In the genomic region with DNA sequence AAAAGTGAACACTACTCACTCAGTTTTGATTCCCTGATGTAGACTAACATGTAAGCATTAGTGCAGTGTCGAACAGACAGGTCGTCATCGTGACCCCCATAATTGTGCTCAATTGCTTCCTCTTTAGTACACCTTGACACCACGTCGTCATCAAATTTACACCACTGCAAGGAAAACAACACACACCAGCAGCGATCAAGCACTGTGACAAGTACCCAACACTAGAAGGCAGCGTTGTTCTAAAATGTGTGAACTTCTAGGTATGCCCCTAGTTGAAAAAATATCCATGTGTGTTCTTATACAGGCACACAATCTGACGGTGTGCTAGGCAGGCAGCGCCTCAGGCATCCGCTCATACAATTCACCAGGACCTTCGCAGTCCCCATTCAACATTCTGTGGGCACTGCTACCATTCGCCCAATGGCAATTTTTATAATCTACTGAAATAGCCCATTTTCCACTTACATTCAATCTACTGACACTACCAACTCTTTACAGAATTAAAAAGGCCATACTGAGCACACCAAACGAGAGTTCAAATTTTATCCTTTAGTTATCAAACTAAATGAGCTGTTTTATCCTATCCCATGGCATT, we compare ENCODE assay signal across 8 cellular contexts. TPM values are rescaled to one million over a fixed set of nuclear protein-coding genes. Genes with fewer than 3 reads are reported as not detected.
DNase-seq lines count a peak whose midpoint lies in the region; ATAC-seq and TF ChIP-seq lines count a peak whose summit lies in the region.

No MANE protein-coding gene starts in this region.

- CTCF ChIA-PET in HCT116 (lab: Charles Lee), result interaction anchor here (1.2 kb wide), 2 partner anchors 103 to 230 kb away, joined by 3 to 4 read pairs; no protein-coding TSS in a partner anchor

- H3K27me3 ChIP-seq in HCT116 (ENCODE audit: insufficient read depth, low read length), result no peaks in the 10 kb centered on the region
- H3K27me3 ChIP-seq in tibial nerve, result no peaks in the 10 kb centered on the region

- TF ChIP-seq EP300 in tibial nerve (IDR thresholded peaks at IDR 0.05), result no peak

- peak; percentile 90 for ATAC-seq in HCT116
- no peak for ATAC-seq in GM21390 (IDR thresholded peaks at IDR 0.05; ENCODE audit: unreplicated experiment)

- BruUV-seq in HCT116 (replicated peaks; lab: Mats Ljungman, UMichigan), result no TSS peak

- WGBS in tibial nerve, 2 donors, result 72 to 73% methylated on average over 13 of the region's 13 CpGs

- DNase-seq in COR-L47 (lab: John Stamatoyannopoulos, UW), result peak; percentile 29
- peak; percentile 19 for DNase-seq in HCT116 (ENCODE audit: low read depth, low spot score)
- DNase-seq in RPMI7951 (ENCODE audit: low read depth), result peak; percentile 34
- peak; percentile 23 for DNase-seq in glomerular visceral epithelial cell (ENCODE audit: extremely low spot score)
- DNase-seq in tibial nerve (ENCODE audit: low spot score in 2 of 2), result no peak
- DNase-seq in OCI-M2 (lab: John Stamatoyannopoulos, UW; ENCODE audit: unreplicated experiment), result no peak
- no peak for DNase-seq in KG1 (lab: John Stamatoyannopoulos, UW)

- no peak overlapping the region for H3K9ac ChIP-seq in HCT116 (ENCODE audit: low read length)

- peak; percentile 70 for TF ChIP-seq RAD21 in HCT116 (IDR thresholded peaks at IDR 0.05; ENCODE audit: low read depth)

- no peaks in the 10 kb centered on the region for H3K9me2 ChIP-seq in HCT116 (ENCODE audit: insufficient read depth)

- RAD21 ChIA-PET in HCT116 (lab: Charles Lee; ENCODE audit: low non-redundant PET in 1 of 2, low total read pairs in 2 of 2, uncharacterized antibody in 2 of 2, unreplicated experiment in 2 of 2), result no interaction called here

- TF ChIP-seq POLR2A in HCT116 (IDR thresholded peaks at IDR 0.05; ENCODE audit: borderline replicate concordance, extremely low read depth, insufficient read depth, insufficient read length) (no peak), tibial nerve (IDR thresholded peaks at IDR 0.05) (no peak)

- no peak overlapping the region for H2AFZ ChIP-seq in HCT116 (ENCODE audit: low read depth, low read length, poor library complexity, severe bottlenecking)

- H3K27ac ChIP-seq in HCT116 (ENCODE audit: low read depth, low read length), result no peak overlapping the region
- H3K27ac ChIP-seq in tibial nerve, result no peak overlapping the region

- peaks cover 8% of the 10 kb centered on the region; the same call in 1 of the 2 replicates for H4K20me1 ChIP-seq in HCT116 (ENCODE audit: insufficient read depth)

- TF ChIP-seq CTCF in HCT116 (IDR thresholded peaks at IDR 0.05 in 2 of 3, conservative IDR thresholded peaks at IDR 0.05 in 1 of 3; ENCODE audit: borderline replicate concordance in 1 of 3, insufficient read depth in 1 of 3, low read depth in 2 of 3, low read length in 2 of 3) (peak; percentile 51 to 56 (median 52)), tibial nerve (IDR thresholded peaks at IDR 0.05) (peak in 1 of 5 experiments; percentile 22)

- peaks cover 29% of the 10 kb centered on the region for H3K79me2 ChIP-seq in HCT116 (ENCODE audit: insufficient read depth, low read length)

- H3K9me3 ChIP-seq in HCT116 (ENCODE audit: control insufficient read depth in 1 of 2, insufficient read depth in 1 of 2, low read depth in 1 of 2, low read length in 2 of 2), result no peaks in the 10 kb centered on the region
- H3K9me3 ChIP-seq in tibial nerve, result no peaks in the 10 kb centered on the region

- POLR2A ChIA-PET in HCT116 (lab: Charles Lee), result no interaction called here

- H3K36me3 ChIP-seq in HCT116 (ENCODE audit: control insufficient read depth in 1 of 2, insufficient read depth in 2 of 2, low read length in 2 of 2), result peaks cover 51 to 54% of the 10 kb centered on the region in 2 experiments
- peaks cover 0 to 100% (median 56%) of the 10 kb centered on the region in 3 donors for H3K36me3 ChIP-seq in tibial nerve

- H3K4me1 ChIP-seq in HCT116 (ENCODE audit: control insufficient read depth in 1 of 2, insufficient read depth in 2 of 2, low read length in 2 of 2), result no peaks in the 10 kb centered on the region
- H3K4me1 ChIP-seq in tibial nerve, result no peaks in the 10 kb centered on the region

- intact Hi-C loops in HCT116 (cut with micrococcal nuclease), result loop anchor here (1.0 to 10.0 kb wide), 3 partner anchors 104 to 229 kb away; no protein-coding TSS in a partner anchor

- H3K4me3 ChIP-seq in HCT116 (replicated peaks in 1 of 2; ENCODE audit: low read depth in 1 of 2, low read length in 2 of 2) (no peak overlapping the region), tibial nerve (no peak overlapping the region)

- H3K4me2 ChIP-seq in HCT116 (ENCODE audit: low read length), result no peak overlapping the region

TF ChIP-seq in HCT116, 20 proteins besides CTCF, POLR2A, EP300 and RAD21 (continues in another document):
- no peak for TF ChIP-seq CEBPB (IDR thresholded peaks at IDR 0.05; ENCODE audit: low read depth)
- TF ChIP-seq, protein P1, sequence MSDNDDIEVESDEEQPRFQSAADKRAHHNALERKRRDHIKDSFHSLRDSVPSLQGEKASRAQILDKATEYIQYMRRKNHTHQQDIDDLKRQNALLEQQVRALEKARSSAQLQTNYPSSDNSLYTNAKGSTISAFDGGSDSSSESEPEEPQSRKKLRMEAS (IDR thresholded peaks at IDR 0.05), result no peak
- no peak for TF ChIP-seq CBX3 (IDR thresholded peaks at IDR 0.05; ENCODE audit: low read depth)
- TF ChIP-seq JUND (IDR thresholded peaks at IDR 0.05), result no peak
- TF ChIP-seq EZH2phosphoT487 (IDR thresholded peaks at IDR 0.05; ENCODE audit: borderline replicate concordance), result no peak
- no peak for TF ChIP-seq SIN3A (IDR thresholded peaks at IDR 0.05; ENCODE audit: low read depth)
- TF ChIP-seq ELF1 (IDR thresholded peaks at IDR 0.05; ENCODE audit: borderline replicate concordance, low read depth), result no peak
- no peak for TF ChIP-seq POLR2AphosphoS5 (IDR thresholded peaks at IDR 0.05; ENCODE audit: low read depth, low read length)
- TF ChIP-seq EGR1 (IDR thresholded peaks at IDR 0.05; ENCODE audit: low read depth), result no peak
- TF ChIP-seq, protein P2, sequence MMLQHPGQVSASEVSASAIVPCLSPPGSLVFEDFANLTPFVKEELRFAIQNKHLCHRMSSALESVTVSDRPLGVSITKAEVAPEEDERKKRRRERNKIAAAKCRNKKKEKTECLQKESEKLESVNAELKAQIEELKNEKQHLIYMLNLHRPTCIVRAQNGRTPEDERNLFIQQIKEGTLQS (IDR thresholded peaks at IDR 0.05), result no peak
- TF ChIP-seq SRF (IDR thresholded peaks at IDR 0.05; ENCODE audit: low read depth), result no peak
- TF ChIP-seq, protein P3, sequence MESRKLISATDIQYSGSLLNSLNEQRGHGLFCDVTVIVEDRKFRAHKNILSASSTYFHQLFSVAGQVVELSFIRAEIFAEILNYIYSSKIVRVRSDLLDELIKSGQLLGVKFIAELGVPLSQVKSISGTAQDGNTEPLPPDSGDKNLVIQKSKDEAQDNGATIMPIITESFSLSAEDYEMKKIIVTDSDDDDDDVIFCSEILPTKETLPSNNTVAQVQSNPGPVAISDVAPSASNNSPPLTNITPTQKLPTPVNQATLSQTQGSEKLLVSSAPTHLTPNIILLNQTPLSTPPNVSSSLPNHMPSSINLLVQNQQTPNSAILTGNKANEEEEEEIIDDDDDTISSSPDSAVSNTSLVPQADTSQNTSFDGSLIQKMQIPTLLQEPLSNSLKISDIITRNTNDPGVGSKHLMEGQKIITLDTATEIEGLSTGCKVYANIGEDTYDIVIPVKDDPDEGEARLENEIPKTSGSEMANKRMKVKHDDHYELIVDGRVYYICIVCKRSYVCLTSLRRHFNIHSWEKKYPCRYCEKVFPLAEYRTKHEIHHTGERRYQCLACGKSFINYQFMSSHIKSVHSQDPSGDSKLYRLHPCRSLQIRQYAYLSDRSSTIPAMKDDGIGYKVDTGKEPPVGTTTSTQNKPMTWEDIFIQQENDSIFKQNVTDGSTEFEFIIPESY (IDR thresholded peaks at IDR 0.05; ENCODE audit: extremely low read depth, insufficient replicate concordance, low read length), result no peak
- no peak for TF ChIP-seq TCF7L2 (IDR thresholded peaks at IDR 0.05; ENCODE audit: borderline replicate concordance, extremely low read depth, insufficient read depth, insufficient read length)
- TF ChIP-seq SP1 (IDR thresholded peaks at IDR 0.05; ENCODE audit: low read depth), result no peak
- TF ChIP-seq, protein P4, sequence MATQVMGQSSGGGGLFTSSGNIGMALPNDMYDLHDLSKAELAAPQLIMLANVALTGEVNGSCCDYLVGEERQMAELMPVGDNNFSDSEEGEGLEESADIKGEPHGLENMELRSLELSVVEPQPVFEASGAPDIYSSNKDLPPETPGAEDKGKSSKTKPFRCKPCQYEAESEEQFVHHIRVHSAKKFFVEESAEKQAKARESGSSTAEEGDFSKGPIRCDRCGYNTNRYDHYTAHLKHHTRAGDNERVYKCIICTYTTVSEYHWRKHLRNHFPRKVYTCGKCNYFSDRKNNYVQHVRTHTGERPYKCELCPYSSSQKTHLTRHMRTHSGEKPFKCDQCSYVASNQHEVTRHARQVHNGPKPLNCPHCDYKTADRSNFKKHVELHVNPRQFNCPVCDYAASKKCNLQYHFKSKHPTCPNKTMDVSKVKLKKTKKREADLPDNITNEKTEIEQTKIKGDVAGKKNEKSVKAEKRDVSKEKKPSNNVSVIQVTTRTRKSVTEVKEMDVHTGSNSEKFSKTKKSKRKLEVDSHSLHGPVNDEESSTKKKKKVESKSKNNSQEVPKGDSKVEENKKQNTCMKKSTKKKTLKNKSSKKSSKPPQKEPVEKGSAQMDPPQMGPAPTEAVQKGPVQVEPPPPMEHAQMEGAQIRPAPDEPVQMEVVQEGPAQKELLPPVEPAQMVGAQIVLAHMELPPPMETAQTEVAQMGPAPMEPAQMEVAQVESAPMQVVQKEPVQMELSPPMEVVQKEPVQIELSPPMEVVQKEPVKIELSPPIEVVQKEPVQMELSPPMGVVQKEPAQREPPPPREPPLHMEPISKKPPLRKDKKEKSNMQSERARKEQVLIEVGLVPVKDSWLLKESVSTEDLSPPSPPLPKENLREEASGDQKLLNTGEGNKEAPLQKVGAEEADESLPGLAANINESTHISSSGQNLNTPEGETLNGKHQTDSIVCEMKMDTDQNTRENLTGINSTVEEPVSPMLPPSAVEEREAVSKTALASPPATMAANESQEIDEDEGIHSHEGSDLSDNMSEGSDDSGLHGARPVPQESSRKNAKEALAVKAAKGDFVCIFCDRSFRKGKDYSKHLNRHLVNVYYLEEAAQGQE (IDR thresholded peaks at IDR 0.05; ENCODE audit: low read depth), result no peak
- TF ChIP-seq EZH2 (IDR thresholded peaks at IDR 0.05), result no peak

RNA-seq across cellular contexts. Expression of gene LITAFD, which starts 23.1 kb away (rescaled TPM):
- total RNA-seq in HCT116 (2021; ENCODE audit: unreplicated experiment), result not detected
- not detected in 2 replicates for polyA plus RNA-seq in HCT116 (2012)
- not detected in 2 replicates for total RNA-seq in RPMI7951 (2014; rRNA removed; shearing (Covaris generic))
- not detected for total RNA-seq in tibial nerve

RNA-seq across cellular contexts. Expression of gene CARHSP1, which starts 36.5 kb away (rescaled TPM):
- 79.7 TPM for total RNA-seq in HCT116 (2021; ENCODE audit: unreplicated experiment)
- 116 and 137 TPM in 2 replicates for polyA plus RNA-seq in HCT116 (2012)
- total RNA-seq in RPMI7951 (2014; rRNA removed; shearing (Covaris generic)), result 156 and 166 TPM in 2 replicates
- 100 to 1,000 TPM in 3 of 4 donors, 10 to 100 TPM in 1; 90.6 to 169 (median 160) TPM for total RNA-seq in tibial nerve

RNA-seq across cellular contexts. Expression of gene USP7, which starts 58.4 kb away (rescaled TPM):
- 154 TPM for total RNA-seq in HCT116 (2021; ENCODE audit: unreplicated experiment)
- 76.4 and 77.8 TPM in 2 replicates for polyA plus RNA-seq in HCT116 (2012)
- total RNA-seq in RPMI7951 (2014; rRNA removed; shearing (Covaris generic)), result 25.1 and 46.9 TPM in 2 replicates
- 100 to 1,000 TPM in 1 of 4 donors, 10 to 100 TPM in 3; 83.4 to 114 (median 89.6) TPM for total RNA-seq in tibial nerve

Comparison
In these comparisons a context has a peak if more than half of its experiments do, and no peak if none do; other contexts are left out.
1. DNase-seq: peak in COR-L47 (single experiment), HCT116 (single experiment), RPMI7951 (single experiment) and glomerular visceral epithelial cell (single experiment); none in tibial nerve (0 of 2), OCI-M2 (single experiment) and KG1 (single experiment).